Comparison of ENCODE assay signal across 12 cellular contexts in genomic region chr4:48634688-48635308, GRCh38.
"Had no signal": no experiment of that assay in that cellular context is flagged by ENCODE, and none has a peak within 500 bp of the region (broad histone marks: within the 10 kb centered on the region; RNA-seq: fewer than 3 reads in every experiment).

No MANE protein-coding gene starts in this region.

- ATAC-seq: T-helper 17 cell had no signal

- H3K27ac ChIP-seq: adrenal gland, prostate gland, right lobe of liver, testis had no signal

- H3K4me3 Mint-ChIP-seq: natural killer cell treated with Interleukin-12 subunit alpha and Interleukin-12 subunit beta and Interleukin-15 and Interleukin-18, amount 100 ng/mL, for 72 hours; T-helper 17 cell had no signal

- H3K27ac Mint-ChIP-seq: activated T-helper 2 cell treated with anti-CD3 and anti-CD28 coated beads, Interferon-gamma antibody, Interleukin-2, Interleukin-4, amounts not matched to agents 10 μg/mL and 5 μg/mL and 100 μg/mL, durations not matched to agents 14 hours and 24 hours and 36 hours; natural killer cell treated with Interleukin-12 subunit alpha and Interleukin-12 subunit beta and Interleukin-15 and Interleukin-18, amount 100 ng/mL, for 72 hours; T-helper 17 cell had no signal

- H3K9me3 ChIP-seq: adrenal gland, prostate gland, right lobe of liver, testis had no signal

- H3K4me1 ChIP-seq: prostate gland, right lobe of liver, testis had no signal

- H3K27me3 Mint-ChIP-seq: natural killer cell treated with Interleukin-12 subunit alpha and Interleukin-12 subunit beta and Interleukin-15 and Interleukin-18, amount 100 ng/mL, for 72 hours; T-helper 17 cell had no signal

- H3K36me3 Mint-ChIP-seq: natural killer cell treated with Interleukin-12 subunit alpha and Interleukin-12 subunit beta and Interleukin-15 and Interleukin-18, amount 100 ng/mL, for 72 hours had no signal

- H3K36me3 ChIP-seq: adrenal gland, prostate gland, right lobe of liver had no signal

- DNase-seq: central memory CD4-positive, alpha-beta T cell; cortex of kidney; effector memory CD4-positive, alpha-beta T cell; left cardiac atrium; right lobe of liver; stimulated activated naive CD4-positive, alpha-beta T cell; T-helper 17 cell; testis had no signal

- H3K4me3 ChIP-seq: adrenal gland, prostate gland, right lobe of liver, testis had no signal

- H3K9me3 Mint-ChIP-seq: activated T-helper 2 cell treated with anti-CD3 and anti-CD28 coated beads, Interferon-gamma antibody, Interleukin-2, Interleukin-4, amounts not matched to agents 10 μg/mL and 5 μg/mL and 100 μg/mL, durations not matched to agents 14 hours and 24 hours and 36 hours; natural killer cell treated with Interleukin-12 subunit alpha and Interleukin-12 subunit beta and Interleukin-15 and Interleukin-18, amount 100 ng/mL, for 72 hours had no signal

- H3K27me3 ChIP-seq: adrenal gland, right lobe of liver, testis had no signal
